Comparison of ENCODE assay signal across 15 cellular contexts in the genomic region with DNA sequence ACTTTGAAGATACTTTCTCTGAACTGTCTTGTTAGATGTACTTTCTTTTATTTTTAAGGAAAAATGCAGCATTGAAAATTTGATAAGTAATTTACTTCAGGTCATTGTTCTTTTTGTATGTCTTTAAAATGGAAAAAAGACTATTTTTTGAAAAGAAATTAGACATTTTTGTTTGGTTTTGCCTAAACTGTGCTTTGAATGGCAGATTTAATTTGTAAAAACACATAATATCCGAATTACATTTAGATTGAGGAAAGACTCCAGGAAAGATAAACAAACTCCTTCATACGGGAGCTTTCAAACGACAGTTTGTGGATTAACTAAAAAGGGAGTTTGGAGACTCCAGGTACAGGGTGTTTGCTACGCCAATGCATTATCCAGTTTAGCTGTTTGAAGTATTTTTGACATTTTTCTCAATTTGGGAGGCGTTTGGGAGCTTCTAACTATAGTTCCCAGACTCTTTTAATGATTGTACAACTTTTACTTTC. TPM values are rescaled to one million over a fixed set of nuclear protein-coding genes. Genes with fewer than 3 reads are reported as not detected.
A peak's percentile ranks its signal among the peaks of the same experiment; 100 is the strongest.
DNase-seq lines count a peak whose midpoint lies in the region; ATAC-seq and TF ChIP-seq lines count a peak whose summit lies in the region.
"Had no signal": no experiment of that assay in that cellular context is flagged by ENCODE, and none has a peak within 500 bp of the region (broad histone marks: within the 10 kb centered on the region; RNA-seq: fewer than 3 reads in every experiment).

No MANE protein-coding gene starts in this region.

- no peak for TF ChIP-seq EP300 in ovary (IDR thresholded peaks at IDR 0.05)

- DNase-seq in heart right ventricle (no peak), left ventricle myocardium superior (no peak), hepatocyte (ENCODE audit: low spot score) (no peak), ovary (no peak), upper lobe of right lung (no peak), hypothalamus (lab: John Stamatoyannopoulos, UW) (no peak)
- DNase-seq: activated CD4-positive, CD25-positive, alpha-beta regulatory T cell; kidney glomerular epithelial cell; PC-9; retina; T-cell; testis had no signal

- H3K36me3 ChIP-seq in heart right ventricle (no peaks in the 10 kb centered on the region), hepatocyte (replicated peaks; ENCODE audit: insufficient read depth, low read depth) (no peaks in the 10 kb centered on the region), ovary (no peaks in the 10 kb centered on the region), upper lobe of right lung (no peaks in the 10 kb centered on the region)

- no peaks in the 10 kb centered on the region for H3K79me2 ChIP-seq in hepatocyte

- no peaks in the 10 kb centered on the region for H3K9me2 ChIP-seq in hepatocyte (replicated peaks; ENCODE audit: insufficient read depth)

- intact Hi-C loops in heart right ventricle (cut with DNase I) = no loop called here
- intact Hi-C loops in left ventricle myocardium superior (cut with micrococcal nuclease) = no loop called here
- intact Hi-C loops in ovary (cut with DNase I) = no loop called here
- intact Hi-C loops in upper lobe of right lung (cut with DNase I) = no loop called here

- peaks cover 7 to 81% (median 55%) of the 10 kb centered on the region in 9 donors for H3K4me1 ChIP-seq in heart right ventricle
- peaks cover 42% of the 10 kb centered on the region for H3K4me1 ChIP-seq in hepatocyte (ENCODE audit: insufficient read depth)
- H3K4me1 ChIP-seq in ovary (ENCODE audit: insufficient read depth) = peaks cover 4% of the 10 kb centered on the region
- peaks cover 31% of the 10 kb centered on the region for H3K4me1 ChIP-seq in upper lobe of right lung

- peaks cover 0 to 3% (median 0%) of the 10 kb centered on the region in 11 donors for H3K9me3 ChIP-seq in heart right ventricle
- no peaks in the 10 kb centered on the region for H3K9me3 ChIP-seq in hepatocyte (ENCODE audit: low read depth)
- H3K9me3 ChIP-seq in ovary = no peaks in the 10 kb centered on the region
- no peaks in the 10 kb centered on the region for H3K9me3 ChIP-seq in upper lobe of right lung
- H3K9me3 ChIP-seq: testis had no signal

- ATAC-seq in heart right ventricle (no peak), left ventricle myocardium superior (no peak), upper lobe of right lung (no peak), HG03469 (IDR thresholded peaks at IDR 0.05; ENCODE audit: unreplicated experiment) (no peak), HG03432 (IDR thresholded peaks at IDR 0.05; ENCODE audit: unreplicated experiment) (no peak)
- ATAC-seq: T-cell had no signal

- no peak for TF ChIP-seq CTCF in heart right ventricle (IDR thresholded peaks at IDR 0.05)
- TF ChIP-seq CTCF in hepatocyte (IDR thresholded peaks at IDR 0.05; ENCODE audit: poor library complexity) = no peak
- TF ChIP-seq CTCF in ovary (IDR thresholded peaks at IDR 0.05) = no peak
- TF ChIP-seq CTCF in upper lobe of right lung (IDR thresholded peaks at IDR 0.05) = no peak

- WGBS in heart right ventricle, 2 donors = 37 to 47% methylated on average over 5 of the region's 5 CpGs
- WGBS in hepatocyte (ENCODE audit: low lambda C conversion rate, missing lambda C conversion rate) = 33% methylated on average over 5 of the region's 5 CpGs
- 10 to 18% (median 17%) methylated on average over 5 of the region's 5 CpGs for WGBS in ovary, 3 donors

- no peaks in the 10 kb centered on the region for H4K20me1 ChIP-seq in hepatocyte (ENCODE audit: insufficient read depth, poor library complexity, severe bottlenecking)

- peak overlapping the region; percentile 11 for H2AFZ ChIP-seq in hepatocyte
- H2AFZ ChIP-seq: PC-9 had no signal

- H3K4me3 ChIP-seq in heart right ventricle = no peak overlapping the region
- no peak overlapping the region for H3K4me3 ChIP-seq in hepatocyte
- no peak overlapping the region for H3K4me3 ChIP-seq in ovary
- H3K4me3 ChIP-seq in upper lobe of right lung = no peak overlapping the region
- H3K4me3 ChIP-seq: PC-9, testis had no signal

- H3K27ac ChIP-seq in heart right ventricle = peak overlapping the region in 9 of 10 donors; percentile 18 to 79 (median 56)
- peak overlapping the region; percentile 65 for H3K27ac ChIP-seq in hepatocyte
- H3K27ac ChIP-seq in ovary = peak overlapping the region; percentile 25 to 69
- peak overlapping the region; percentile 34 for H3K27ac ChIP-seq in upper lobe of right lung
- H3K27ac ChIP-seq: epithelial cell of prostate, PC-9 had no signal

- H3K27me3 ChIP-seq in heart right ventricle = no peaks in the 10 kb centered on the region
- H3K27me3 ChIP-seq in hepatocyte = no peaks in the 10 kb centered on the region
- no peaks in the 10 kb centered on the region for H3K27me3 ChIP-seq in ovary
- H3K27me3 ChIP-seq in upper lobe of right lung = no peaks in the 10 kb centered on the region
- H3K27me3 ChIP-seq: testis had no signal

- peak overlapping the region; percentile 38 for H3K4me2 ChIP-seq in hepatocyte
- H3K4me2 ChIP-seq: PC-9 had no signal

- no peak for TF ChIP-seq POLR2A in ovary (IDR thresholded peaks at IDR 0.05)

RNA-seq across cellular contexts. Expression of a gene that starts 36.1 kb away (rescaled TPM):
- total RNA-seq in heart right ventricle = 10 to 100 TPM; 16.3 to 56.5 (median 40.9) TPM
- polyA plus RNA-seq in heart right ventricle = 1 to 10 TPM; 3.9 to 4.0 TPM
- 32.8 TPM for total RNA-seq in left ventricle myocardium superior
- 29.4 and 30.5 TPM in 2 replicates for total RNA-seq in hepatocyte
- polyA plus RNA-seq in hepatocyte = 8.1 and 10.1 TPM in 2 replicates
- total RNA-seq in ovary = 100 to 1,000 TPM in 4 of 7 donors, 10 to 100 TPM in 3; 62.7 to 127 (median 102) TPM
- 10 to 100 TPM; 42.1 to 54.1 TPM for polyA plus RNA-seq in ovary
- 39.2 TPM for total RNA-seq in upper lobe of right lung
